ENCODE assay signal across 3 cellular contexts in genomic region chr1:201670517-201670916, GRCh38.
TF ChIP-seq lines count a peak whose summit lies in the region.

No MANE protein-coding gene starts in this region.

TF ChIP-seq in HEK293, 187 proteins besides CTCF, POLR2A, EP300 and RAD21 (continued from another document):
- TF ChIP-seq ZNF24 (tag by site-specific recombination; IDR thresholded peaks at IDR 0.05) (no peak), YY1 (tag by site-specific recombination; IDR thresholded peaks at IDR 0.05) (no peak), ZNF211 (tag by site-specific recombination; IDR thresholded peaks at IDR 0.05; ENCODE audit: low read depth) (no peak)

TF ChIP-seq in IMR-90, 13 proteins besides CTCF, POLR2A, EP300 and RAD21 (continued from another document):
- TF ChIP-seq USF2 (IDR thresholded peaks at IDR 0.05; ENCODE audit: low read depth, low read length): no peak
- no peak for TF ChIP-seq RCOR1 (IDR thresholded peaks at IDR 0.05; ENCODE audit: insufficient replicate concordance, low read length)
- no peak for TF ChIP-seq NFE2L2 (IDR thresholded peaks at IDR 0.05; ENCODE audit: low read depth, low read length)
- TF ChIP-seq CEBPB (IDR thresholded peaks at IDR 0.05; ENCODE audit: low read depth, low read length): no peak
- TF ChIP-seq MXI1 (IDR thresholded peaks at IDR 0.05; ENCODE audit: borderline replicate concordance, low read depth, low read length): no peak
- no peak for TF ChIP-seq BHLHE40 (IDR thresholded peaks at IDR 0.05; ENCODE audit: low read depth, low read length)
- TF ChIP-seq CHD1 (IDR thresholded peaks at IDR 0.05; ENCODE audit: low read depth, low read length): no peak
TF ChIP-seq in IMR-90: peak in this region for 0.

TF ChIP-seq in SK-N-SH, 30 proteins besides CTCF, POLR2A, EP300 and RAD21 (continued from another document):
- TF ChIP-seq PBX3 (IDR thresholded peaks at IDR 0.05) (no peak), ELF1 (IDR thresholded peaks at IDR 0.05) (no peak)
